ENCODE assay signal across 2 cellular contexts in the genomic region with DNA sequence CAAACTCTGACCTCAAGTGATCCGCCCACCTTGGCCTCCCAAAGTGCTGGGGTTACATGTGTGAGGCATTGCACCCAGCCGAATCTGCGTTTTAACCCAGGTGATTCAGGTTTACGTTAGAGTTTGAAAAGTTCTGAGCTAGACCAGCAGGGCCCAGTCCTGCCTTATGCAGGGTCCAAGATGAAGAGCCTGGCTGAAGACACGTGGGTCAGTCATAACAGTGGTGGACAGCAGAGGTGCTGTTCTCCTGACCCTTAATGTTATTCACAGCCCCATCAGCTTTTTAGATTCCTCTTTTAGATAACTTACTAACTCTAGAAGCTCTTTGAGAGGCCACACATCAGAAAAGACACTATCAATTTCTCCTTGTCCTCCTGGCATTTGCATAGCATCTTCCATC.
TF ChIP-seq lines count a peak whose summit lies in the region.

No MANE protein-coding gene starts in this region.

TF ChIP-seq in A549, 52 proteins besides CTCF, POLR2A, EP300 and RAD21:
- TF ChIP-seq CHD4 (IDR thresholded peaks at IDR 0.05; ENCODE audit: borderline replicate concordance) (no peak), MAFK (IDR thresholded peaks at IDR 0.05; ENCODE audit: partially characterized antibody) (no peak)
- TF ChIP-seq, protein P1, sequence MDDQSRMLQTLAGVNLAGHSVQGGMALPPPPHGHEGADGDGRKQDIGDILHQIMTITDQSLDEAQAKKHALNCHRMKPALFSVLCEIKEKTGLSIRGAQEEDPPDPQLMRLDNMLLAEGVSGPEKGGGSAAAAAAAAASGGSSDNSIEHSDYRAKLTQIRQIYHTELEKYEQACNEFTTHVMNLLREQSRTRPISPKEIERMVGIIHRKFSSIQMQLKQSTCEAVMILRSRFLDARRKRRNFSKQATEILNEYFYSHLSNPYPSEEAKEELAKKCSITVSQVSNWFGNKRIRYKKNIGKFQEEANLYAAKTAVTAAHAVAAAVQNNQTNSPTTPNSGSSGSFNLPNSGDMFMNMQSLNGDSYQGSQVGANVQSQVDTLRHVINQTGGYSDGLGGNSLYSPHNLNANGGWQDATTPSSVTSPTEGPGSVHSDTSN (IDR thresholded peaks at IDR 0.05), result no peak

TF ChIP-seq in GM12878, 131 proteins besides CTCF, POLR2A, EP300 and RAD21:
- TF ChIP-seq ZNF207 (IDR thresholded peaks at IDR 0.05; ENCODE audit: borderline replicate concordance) (no peak), MEF2A (IDR thresholded peaks at IDR 0.05; ENCODE audit: insufficient read depth, low read depth, low read length) (no peak), CBX5 (IDR thresholded peaks at IDR 0.05; ENCODE audit: low read depth) (no peak), POLR2AphosphoS2 (IDR thresholded peaks at IDR 0.05; ENCODE audit: low read depth, low read length) (no peak), RUNX3 (IDR thresholded peaks at IDR 0.05; ENCODE audit: low read length) (no peak), JUNB (IDR thresholded peaks at IDR 0.05) (no peak), CREB1 (IDR thresholded peaks at IDR 0.05; ENCODE audit: low read depth) (no peak), TCF7 (IDR thresholded peaks at IDR 0.05; ENCODE audit: borderline replicate concordance) (no peak), CHD2 (IDR thresholded peaks at IDR 0.05; ENCODE audit: borderline replicate concordance, low read depth, low read length) (no peak), NFIC (IDR thresholded peaks at IDR 0.05; ENCODE audit: low read depth, low read length) (no peak)
- TF ChIP-seq, protein P2, sequence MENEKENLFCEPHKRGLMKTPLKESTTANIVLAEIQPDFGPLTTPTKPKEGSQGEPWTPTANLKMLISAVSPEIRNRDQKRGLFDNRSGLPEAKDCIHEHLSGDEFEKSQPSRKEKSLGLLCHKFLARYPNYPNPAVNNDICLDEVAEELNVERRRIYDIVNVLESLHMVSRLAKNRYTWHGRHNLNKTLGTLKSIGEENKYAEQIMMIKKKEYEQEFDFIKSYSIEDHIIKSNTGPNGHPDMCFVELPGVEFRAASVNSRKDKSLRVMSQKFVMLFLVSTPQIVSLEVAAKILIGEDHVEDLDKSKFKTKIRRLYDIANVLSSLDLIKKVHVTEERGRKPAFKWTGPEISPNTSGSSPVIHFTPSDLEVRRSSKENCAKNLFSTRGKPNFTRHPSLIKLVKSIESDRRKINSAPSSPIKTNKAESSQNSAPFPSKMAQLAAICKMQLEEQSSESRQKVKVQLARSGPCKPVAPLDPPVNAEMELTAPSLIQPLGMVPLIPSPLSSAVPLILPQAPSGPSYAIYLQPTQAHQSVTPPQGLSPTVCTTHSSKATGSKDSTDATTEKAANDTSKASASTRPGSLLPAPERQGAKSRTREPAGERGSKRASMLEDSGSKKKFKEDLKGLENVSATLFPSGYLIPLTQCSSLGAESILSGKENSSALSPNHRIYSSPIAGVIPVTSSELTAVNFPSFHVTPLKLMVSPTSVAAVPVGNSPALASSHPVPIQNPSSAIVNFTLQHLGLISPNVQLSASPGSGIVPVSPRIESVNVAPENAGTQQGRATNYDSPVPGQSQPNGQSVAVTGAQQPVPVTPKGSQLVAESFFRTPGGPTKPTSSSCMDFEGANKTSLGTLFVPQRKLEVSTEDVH (IDR thresholded peaks at IDR 0.05; ENCODE audit: low read depth, partially characterized antibody), result no peak
- TF ChIP-seq, protein P3, sequence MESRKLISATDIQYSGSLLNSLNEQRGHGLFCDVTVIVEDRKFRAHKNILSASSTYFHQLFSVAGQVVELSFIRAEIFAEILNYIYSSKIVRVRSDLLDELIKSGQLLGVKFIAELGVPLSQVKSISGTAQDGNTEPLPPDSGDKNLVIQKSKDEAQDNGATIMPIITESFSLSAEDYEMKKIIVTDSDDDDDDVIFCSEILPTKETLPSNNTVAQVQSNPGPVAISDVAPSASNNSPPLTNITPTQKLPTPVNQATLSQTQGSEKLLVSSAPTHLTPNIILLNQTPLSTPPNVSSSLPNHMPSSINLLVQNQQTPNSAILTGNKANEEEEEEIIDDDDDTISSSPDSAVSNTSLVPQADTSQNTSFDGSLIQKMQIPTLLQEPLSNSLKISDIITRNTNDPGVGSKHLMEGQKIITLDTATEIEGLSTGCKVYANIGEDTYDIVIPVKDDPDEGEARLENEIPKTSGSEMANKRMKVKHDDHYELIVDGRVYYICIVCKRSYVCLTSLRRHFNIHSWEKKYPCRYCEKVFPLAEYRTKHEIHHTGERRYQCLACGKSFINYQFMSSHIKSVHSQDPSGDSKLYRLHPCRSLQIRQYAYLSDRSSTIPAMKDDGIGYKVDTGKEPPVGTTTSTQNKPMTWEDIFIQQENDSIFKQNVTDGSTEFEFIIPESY (IDR thresholded peaks at IDR 0.05), result no peak
- TF ChIP-seq, protein P4, sequence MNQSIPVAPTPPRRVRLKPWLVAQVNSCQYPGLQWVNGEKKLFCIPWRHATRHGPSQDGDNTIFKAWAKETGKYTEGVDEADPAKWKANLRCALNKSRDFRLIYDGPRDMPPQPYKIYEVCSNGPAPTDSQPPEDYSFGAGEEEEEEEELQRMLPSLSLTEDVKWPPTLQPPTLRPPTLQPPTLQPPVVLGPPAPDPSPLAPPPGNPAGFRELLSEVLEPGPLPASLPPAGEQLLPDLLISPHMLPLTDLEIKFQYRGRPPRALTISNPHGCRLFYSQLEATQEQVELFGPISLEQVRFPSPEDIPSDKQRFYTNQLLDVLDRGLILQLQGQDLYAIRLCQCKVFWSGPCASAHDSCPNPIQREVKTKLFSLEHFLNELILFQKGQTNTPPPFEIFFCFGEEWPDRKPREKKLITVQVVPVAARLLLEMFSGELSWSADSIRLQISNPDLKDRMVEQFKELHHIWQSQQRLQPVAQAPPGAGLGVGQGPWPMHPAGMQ (IDR thresholded peaks at IDR 0.05; ENCODE audit: borderline replicate concordance), result no peak
- TF ChIP-seq, protein P5, sequence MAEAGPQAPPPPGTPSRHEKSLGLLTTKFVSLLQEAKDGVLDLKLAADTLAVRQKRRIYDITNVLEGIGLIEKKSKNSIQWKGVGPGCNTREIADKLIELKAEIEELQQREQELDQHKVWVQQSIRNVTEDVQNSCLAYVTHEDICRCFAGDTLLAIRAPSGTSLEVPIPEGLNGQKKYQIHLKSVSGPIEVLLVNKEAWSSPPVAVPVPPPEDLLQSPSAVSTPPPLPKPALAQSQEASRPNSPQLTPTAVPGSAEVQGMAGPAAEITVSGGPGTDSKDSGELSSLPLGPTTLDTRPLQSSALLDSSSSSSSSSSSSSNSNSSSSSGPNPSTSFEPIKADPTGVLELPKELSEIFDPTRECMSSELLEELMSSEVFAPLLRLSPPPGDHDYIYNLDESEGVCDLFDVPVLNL (IDR thresholded peaks at IDR 0.05; ENCODE audit: low read depth, low read length), result no peak
- TF ChIP-seq, protein P6, sequence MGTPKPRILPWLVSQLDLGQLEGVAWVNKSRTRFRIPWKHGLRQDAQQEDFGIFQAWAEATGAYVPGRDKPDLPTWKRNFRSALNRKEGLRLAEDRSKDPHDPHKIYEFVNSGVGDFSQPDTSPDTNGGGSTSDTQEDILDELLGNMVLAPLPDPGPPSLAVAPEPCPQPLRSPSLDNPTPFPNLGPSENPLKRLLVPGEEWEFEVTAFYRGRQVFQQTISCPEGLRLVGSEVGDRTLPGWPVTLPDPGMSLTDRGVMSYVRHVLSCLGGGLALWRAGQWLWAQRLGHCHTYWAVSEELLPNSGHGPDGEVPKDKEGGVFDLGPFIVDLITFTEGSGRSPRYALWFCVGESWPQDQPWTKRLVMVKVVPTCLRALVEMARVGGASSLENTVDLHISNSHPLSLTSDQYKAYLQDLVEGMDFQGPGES (IDR thresholded peaks at IDR 0.05), result no peak
